Comparison of ENCODE assay signal across 15 cellular contexts in the genomic region with DNA sequence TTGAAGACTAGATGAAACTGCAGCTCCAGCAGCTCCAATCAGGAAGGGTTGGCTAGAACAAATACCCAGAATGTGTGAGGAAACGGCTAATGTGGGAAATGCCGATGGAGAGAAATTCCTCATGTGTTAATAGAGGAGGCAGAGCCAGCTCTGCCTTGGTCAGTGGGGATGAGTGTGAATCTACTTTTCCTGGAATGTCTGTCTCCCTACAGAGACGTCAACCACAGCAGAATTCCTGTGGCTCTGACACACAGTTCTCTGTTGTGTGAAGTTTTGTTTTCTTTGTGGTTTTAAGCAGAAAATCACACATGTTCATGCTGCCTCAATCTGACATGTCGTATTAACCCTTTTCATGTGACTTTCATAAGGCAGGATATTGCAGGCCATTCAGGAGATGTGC.
DNase-seq lines count a peak whose midpoint lies in the region; ATAC-seq and TF ChIP-seq lines count a peak whose summit lies in the region.
"Had no signal": no experiment of that assay in that cellular context is flagged by ENCODE, and none has a peak within 500 bp of the region (broad histone marks: within the 10 kb centered on the region; RNA-seq: fewer than 3 reads in every experiment).

No MANE protein-coding gene starts in this region.

- no peaks in the 10 kb centered on the region for H3K27me3 Mint-ChIP-seq in endodermal cell (ENCODE audit: insufficient read depth)
- H3K27me3 Mint-ChIP-seq: stimulated activated naive CD8-positive, alpha-beta T cell treated with anti-CD3 and anti-CD28 coated beads, Interleukin-15, Interleukin-2, amounts not matched to agents 100 ng/mL and 50 ng/mL, for 24 hours had no signal

- H3K4me2 ChIP-seq in PC-9 (no peak overlapping the region), mesendoderm (ENCODE audit: low read length) (no peak overlapping the region)

- H3K27me3 ChIP-seq in PC-9 (ENCODE audit: insufficient read depth, low read depth) = no peaks in the 10 kb centered on the region
- no peaks in the 10 kb centered on the region for H3K27me3 ChIP-seq in endodermal cell (ENCODE audit: control insufficient read depth, insufficient read depth, low read length, poor library complexity, severe bottlenecking)
- no peaks in the 10 kb centered on the region for H3K27me3 ChIP-seq in mesendoderm (ENCODE audit: insufficient read depth, low read length, poor library complexity)
- H3K27me3 ChIP-seq: heart left ventricle had no signal

- H3K9me3 Mint-ChIP-seq in endodermal cell = peaks cover 6% of the 10 kb centered on the region
- H3K9me3 Mint-ChIP-seq: nephron; stimulated activated naive CD8-positive, alpha-beta T cell treated with anti-CD3 and anti-CD28 coated beads, Interleukin-15, Interleukin-2, amounts not matched to agents 100 ng/mL and 50 ng/mL, for 24 hours; T-helper 1 cell treated with Interleukin-12 subunit alpha and Interleukin-12 subunit beta and Interleukin-4 antibody, amounts not matched to agents 30 μg/mL and 1 μg/mL, for 36 hours had no signal

- H4K8ac ChIP-seq in mesendoderm (ENCODE audit: low read depth, low read length) = no peak overlapping the region

- H2AK5ac ChIP-seq in mesendoderm (ENCODE audit: low read length) = peak overlapping the region; percentile 40

- no peak overlapping the region for H2AFZ ChIP-seq in PC-9

- H3F3A ChIP-seq in PC-9 (ENCODE audit: insufficient read depth, low read depth) = no peaks in the 10 kb centered on the region

- H3K27ac ChIP-seq in PC-9 (no peak overlapping the region), endodermal cell (ENCODE audit: low read depth, low read length) (no peak overlapping the region), mesendoderm (ENCODE audit: low read depth, low read length) (peak overlapping the region; percentile 82)
- H3K27ac ChIP-seq: C4-2B, heart left ventricle had no signal

- DNase-seq in Caki2 (ENCODE audit: low read depth) (peak; percentile 25), PC-9 (peak; percentile 2 to 51), endodermal cell (peak; percentile 85), mesendoderm (peak; percentile 98), T-helper 2 cell (no peak)
- DNase-seq in activated T-cell treated with anti-CD3 and anti-CD28 coated beads, Interleukin-2, amount 50 U/mL, for 48 hours = no peak
- DNase-seq: heart left ventricle, NCI-H510A treated with DMSO at 0.1 percent for 48 hours had no signal

- H3K36me3 ChIP-seq in PC-9 (ENCODE audit: low read depth) (no peaks in the 10 kb centered on the region), endodermal cell (ENCODE audit: control insufficient read depth, insufficient read depth, low read length) (no peaks in the 10 kb centered on the region), mesendoderm (ENCODE audit: control insufficient read depth, insufficient read depth, low read length) (no peaks in the 10 kb centered on the region)
- H3K36me3 ChIP-seq: heart left ventricle had no signal

- peak overlapping the region; percentile 61 for H3K56ac ChIP-seq in mesendoderm (ENCODE audit: low read length)

- POLR2A ChIA-PET in PC-9 (lab: Charles Lee; ENCODE audit: unreplicated experiment) = no interaction called here

- intact Hi-C loops in PC-9 (cut with micrococcal nuclease; ENCODE audit: unreplicated experiment) = loop anchor here (5.0 kb wide), 1 partner anchor 228 kb away; no protein-coding TSS in a partner anchor

- ATAC-seq in GM21529 (IDR thresholded peaks at IDR 0.05; ENCODE audit: unreplicated experiment) (no peak), GM19328 (IDR thresholded peaks at IDR 0.05; ENCODE audit: unreplicated experiment) (no peak)
- ATAC-seq: heart left ventricle, K562 had no signal

- WGBS in endodermal cell (ENCODE audit: insufficient coverage in 1 of 2, insufficient read length in 1 of 2), 2 experiments = 10 to 49% methylated on average over 2 to 4 of the region's 4 CpGs
- WGBS in mesendoderm (ENCODE audit: extremely low coverage, insufficient coverage, low lambda C conversion rate) = no CpG with 5 or more reads among the region's 4 CpGs

- in situ Hi-C loops in Caki2 (cut with HindIII; ENCODE audit: low pct_unique_long_range_greater_than_20kb, low sequenced_read_pairs) = no loop called here

- no peak overlapping the region for H3K27ac Mint-ChIP-seq in endodermal cell
- H3K27ac Mint-ChIP-seq: stimulated activated naive CD8-positive, alpha-beta T cell treated with anti-CD3 and anti-CD28 coated beads, Interleukin-15, Interleukin-2, amounts not matched to agents 100 ng/mL and 50 ng/mL, for 24 hours; T-helper 1 cell treated with Interleukin-12 subunit alpha and Interleukin-12 subunit beta and Interleukin-4 antibody, amounts not matched to agents 30 μg/mL and 1 μg/mL, for 36 hours had no signal

- H3K36me3 Mint-ChIP-seq in endodermal cell (ENCODE audit: low read depth) = no peaks in the 10 kb centered on the region

- no peaks in the 10 kb centered on the region for H3K9me3 ChIP-seq in PC-9 (ENCODE audit: insufficient read depth, low read depth)
- H3K9me3 ChIP-seq in endodermal cell (ENCODE audit: control insufficient read depth, low read length) = peaks cover 12% of the 10 kb centered on the region
- H3K9me3 ChIP-seq: heart left ventricle had no signal

- H3K4me1 Mint-ChIP-seq in endodermal cell = peaks cover 31% of the 10 kb centered on the region

- H3K79me1 ChIP-seq in mesendoderm (ENCODE audit: low read length) = no peaks in the 10 kb centered on the region

- H3K4ac ChIP-seq in mesendoderm (ENCODE audit: low read depth, low read length) = peak overlapping the region; percentile 82

- no peaks in the 10 kb centered on the region for H3K9me2 ChIP-seq in PC-9 (ENCODE audit: insufficient read depth)

- H3K9ac ChIP-seq in endodermal cell (ENCODE audit: extremely low read depth, low read length, poor library complexity, severe bottlenecking) (no peak overlapping the region), mesendoderm (ENCODE audit: low read length) (no peak overlapping the region)

- H2BK5ac ChIP-seq in mesendoderm (ENCODE audit: low read length) = peak overlapping the region; percentile 47

- no peak overlapping the region for H3K4me3 ChIP-seq in PC-9
- H3K4me3 ChIP-seq in endodermal cell (ENCODE audit: low read length) = no peak overlapping the region
- no peak overlapping the region for H3K4me3 ChIP-seq in mesendoderm (ENCODE audit: low read length)
- H3K4me3 ChIP-seq: heart left ventricle, K562 had no signal

- TF ChIP-seq CTCF in PC-9 (conservative IDR thresholded peaks at IDR 0.05) = no peak
- no peak for TF ChIP-seq CTCF in endodermal cell (conservative IDR thresholded peaks at IDR 0.05)

- CTCF ChIA-PET in PC-9 (lab: Charles Lee) = no interaction called here

- H3K79me2 ChIP-seq in PC-9 (ENCODE audit: low read depth) = no peaks in the 10 kb centered on the region
- H3K79me2 ChIP-seq in mesendoderm (ENCODE audit: control insufficient read depth, insufficient read depth, low read length) = no peaks in the 10 kb centered on the region

- no peaks in the 10 kb centered on the region for H4K20me1 ChIP-seq in PC-9 (ENCODE audit: insufficient read depth)

- peaks cover 9% of the 10 kb centered on the region for H3K4me1 ChIP-seq in PC-9 (replicated peaks; ENCODE audit: insufficient read depth)
- H3K4me1 ChIP-seq in endodermal cell (ENCODE audit: control insufficient read depth, insufficient read depth, low read length) = peaks cover 16% of the 10 kb centered on the region
- H3K4me1 ChIP-seq in mesendoderm (ENCODE audit: control insufficient read depth, low read depth, low read length) = peaks cover 11% of the 10 kb centered on the region

- no peak overlapping the region for H3K23ac ChIP-seq in mesendoderm (ENCODE audit: low read length)

- H2BK15ac ChIP-seq in mesendoderm (replicated peaks; ENCODE audit: low read depth) = no peak overlapping the region

- no peak overlapping the region for H4K5ac ChIP-seq in mesendoderm (ENCODE audit: low read length)

- H3K18ac ChIP-seq in mesendoderm (ENCODE audit: low read length) = peak overlapping the region; percentile 86

- BruUV-seq in PC-9 (replicated peaks; lab: Mats Ljungman, UMichigan) = no TSS peak

- no peak overlapping the region for H2BK120ac ChIP-seq in mesendoderm (ENCODE audit: low read depth, low read length)

- H3K4me3 Mint-ChIP-seq in endodermal cell = no peak overlapping the region
- H3K4me3 Mint-ChIP-seq: nephron; stimulated activated naive CD8-positive, alpha-beta T cell treated with anti-CD3 and anti-CD28 coated beads, Interleukin-15, Interleukin-2, amounts not matched to agents 100 ng/mL and 50 ng/mL, for 24 hours; T-helper 1 cell treated with Interleukin-12 subunit alpha and Interleukin-12 subunit beta and Interleukin-4 antibody, amounts not matched to agents 30 μg/mL and 1 μg/mL, for 36 hours had no signal

Comparison
In these comparisons a context has a peak if more than half of its experiments do, and no peak if none do; other contexts are left out.
1. DNase-seq: peak in Caki2 (single experiment), PC-9 (2 of 2), endodermal cell (single experiment) and mesendoderm (single experiment); none in T-helper 2 cell (0 of 5) and activated T-cell treated with anti-CD3 and anti-CD28 coated beads, Interleukin-2, amount 50 U/mL, for 48 hours (0 of 2).